1 cellular context compared by ENCODE assay signal in genomic region chr3:100359030-100359429, GRCh38.
TF ChIP-seq lines count a peak whose summit lies in the region.

No MANE protein-coding gene starts in this region.

TF ChIP-seq in GM23338, 12 proteins besides CTCF, POLR2A, EP300 and RAD21:
- TF ChIP-seq ZNF462 (CRISPR knock-in tag; IDR thresholded peaks at IDR 0.05), result no peak
- no peak for TF ChIP-seq JUNB (IDR thresholded peaks at IDR 0.05; ENCODE audit: unreplicated experiment)
- TF ChIP-seq ETS1 (IDR thresholded peaks at IDR 0.05), result no peak
- TF ChIP-seq REST (IDR thresholded peaks at IDR 0.05; ENCODE audit: unreplicated experiment), result no peak
- TF ChIP-seq STAT1 (IDR thresholded peaks at IDR 0.05; ENCODE audit: unreplicated experiment), result no peak
- no peak for TF ChIP-seq POLR2AphosphoS5 (IDR thresholded peaks at IDR 0.05; ENCODE audit: low read depth)
TF ChIP-seq in GM23338: peak in this region for 0.
